ENCODE assay signal across 1 cellular context in genomic region chr1:236685205-236685916, GRCh38.
A peak's percentile ranks its signal among the peaks of the same experiment; 100 is the strongest.
TF ChIP-seq lines count a peak whose summit lies in the region.

No MANE protein-coding gene starts in this region.

TF ChIP-seq in HEK293, 187 proteins besides CTCF, POLR2A, EP300 and RAD21 (continued from another document and continues in another):
- TF ChIP-seq, protein P1, sequence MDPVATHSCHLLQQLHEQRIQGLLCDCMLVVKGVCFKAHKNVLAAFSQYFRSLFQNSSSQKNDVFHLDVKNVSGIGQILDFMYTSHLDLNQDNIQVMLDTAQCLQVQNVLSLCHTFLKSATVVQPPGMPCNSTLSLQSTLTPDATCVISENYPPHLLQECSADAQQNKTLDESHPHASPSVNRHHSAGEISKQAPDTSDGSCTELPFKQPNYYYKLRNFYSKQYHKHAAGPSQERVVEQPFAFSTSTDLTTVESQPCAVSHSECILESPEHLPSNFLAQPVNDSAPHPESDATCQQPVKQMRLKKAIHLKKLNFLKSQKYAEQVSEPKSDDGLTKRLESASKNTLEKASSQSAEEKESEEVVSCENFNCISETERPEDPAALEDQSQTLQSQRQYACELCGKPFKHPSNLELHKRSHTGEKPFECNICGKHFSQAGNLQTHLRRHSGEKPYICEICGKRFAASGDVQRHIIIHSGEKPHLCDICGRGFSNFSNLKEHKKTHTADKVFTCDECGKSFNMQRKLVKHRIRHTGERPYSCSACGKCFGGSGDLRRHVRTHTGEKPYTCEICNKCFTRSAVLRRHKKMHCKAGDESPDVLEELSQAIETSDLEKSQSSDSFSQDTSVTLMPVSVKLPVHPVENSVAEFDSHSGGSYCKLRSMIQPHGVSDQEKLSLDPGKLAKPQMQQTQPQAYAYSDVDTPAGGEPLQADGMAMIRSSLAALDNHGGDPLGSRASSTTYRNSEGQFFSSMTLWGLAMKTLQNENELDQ (tag by site-specific recombination; IDR thresholded peaks at IDR 0.05; ENCODE audit: low read depth), result no peak
- no peak for TF ChIP-seq ZNF768 (tag by site-specific recombination; IDR thresholded peaks at IDR 0.05)
- no peak for TF ChIP-seq KLF16 (tag by site-specific recombination; IDR thresholded peaks at IDR 0.05)
- no peak for TF ChIP-seq ZNF626 (tag by site-specific recombination; IDR thresholded peaks at IDR 0.05)
- no peak for TF ChIP-seq SCRT1 (tag by site-specific recombination; IDR thresholded peaks at IDR 0.05; ENCODE audit: borderline replicate concordance)
- no peak for TF ChIP-seq ZNF645 (tag by site-specific recombination; IDR thresholded peaks at IDR 0.05)
- TF ChIP-seq ZNF658 (tag by site-specific recombination; IDR thresholded peaks at IDR 0.05), result no peak
- no peak; the same call in 1 of the 2 replicates for TF ChIP-seq ZNF266 (tag by site-specific recombination; IDR thresholded peaks at IDR 0.05; ENCODE audit: low read depth)
- TF ChIP-seq ZNF48 (tag by site-specific recombination; IDR thresholded peaks at IDR 0.05), result no peak
- TF ChIP-seq ZNF843 (tag by site-specific recombination; IDR thresholded peaks at IDR 0.05), result no peak
- no peak; the same call in 1 of the 2 replicates for TF ChIP-seq ZFP69B (tag by site-specific recombination; IDR thresholded peaks at IDR 0.05)
- TF ChIP-seq ATF2 (tag by site-specific recombination; IDR thresholded peaks at IDR 0.05; ENCODE audit: low read depth), result no peak
- TF ChIP-seq ZNF610 (tag by site-specific recombination; IDR thresholded peaks at IDR 0.05; ENCODE audit: borderline replicate concordance), result no peak
- no peak for TF ChIP-seq ZNF391 (tag by site-specific recombination; IDR thresholded peaks at IDR 0.05; ENCODE audit: borderline replicate concordance, low read depth)
- no peak for TF ChIP-seq ZNF140 (tag by site-specific recombination; IDR thresholded peaks at IDR 0.05)
- TF ChIP-seq, protein P2, sequence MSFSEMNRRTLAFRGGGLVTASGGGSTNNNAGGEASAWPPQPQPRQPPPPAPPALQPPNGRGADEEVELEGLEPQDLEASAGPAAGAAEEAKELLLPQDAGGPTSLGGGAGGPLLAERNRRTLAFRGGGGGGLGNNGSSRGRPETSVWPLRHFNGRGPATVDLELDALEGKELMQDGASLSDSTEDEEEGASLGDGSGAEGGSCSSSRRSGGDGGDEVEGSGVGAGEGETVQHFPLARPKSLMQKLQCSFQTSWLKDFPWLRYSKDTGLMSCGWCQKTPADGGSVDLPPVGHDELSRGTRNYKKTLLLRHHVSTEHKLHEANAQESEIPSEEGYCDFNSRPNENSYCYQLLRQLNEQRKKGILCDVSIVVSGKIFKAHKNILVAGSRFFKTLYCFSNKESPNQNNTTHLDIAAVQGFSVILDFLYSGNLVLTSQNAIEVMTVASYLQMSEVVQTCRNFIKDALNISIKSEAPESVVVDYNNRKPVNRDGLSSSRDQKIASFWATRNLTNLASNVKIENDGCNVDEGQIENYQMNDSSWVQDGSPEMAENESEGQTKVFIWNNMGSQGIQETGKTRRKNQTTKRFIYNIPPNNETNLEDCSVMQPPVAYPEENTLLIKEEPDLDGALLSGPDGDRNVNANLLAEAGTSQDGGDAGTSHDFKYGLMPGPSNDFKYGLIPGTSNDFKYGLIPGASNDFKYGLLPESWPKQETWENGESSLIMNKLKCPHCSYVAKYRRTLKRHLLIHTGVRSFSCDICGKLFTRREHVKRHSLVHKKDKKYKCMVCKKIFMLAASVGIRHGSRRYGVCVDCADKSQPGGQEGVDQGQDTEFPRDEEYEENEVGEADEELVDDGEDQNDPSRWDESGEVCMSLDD (tag by site-specific recombination; IDR thresholded peaks at IDR 0.05), result no peak
- no peak for TF ChIP-seq OSR2 (tag by site-specific recombination; IDR thresholded peaks at IDR 0.05)
- no peak; the same call in 1 of the 2 replicates for TF ChIP-seq ZSCAN23 (tag by site-specific recombination; IDR thresholded peaks at IDR 0.05)
- TF ChIP-seq ZNF366 (tag by site-specific recombination; conservative IDR thresholded peaks at IDR 0.05), result peak; percentile 90
- TF ChIP-seq ZNF555 (tag by site-specific recombination; conservative IDR thresholded peaks at IDR 0.05), result no peak
- no peak for TF ChIP-seq ZBTB20 (tag by site-specific recombination; IDR thresholded peaks at IDR 0.05)
- no peak for TF ChIP-seq HOXD13 (CRISPR knock-in tag; IDR thresholded peaks at IDR 0.05; ENCODE audit: borderline replicate concordance)
- no peak for TF ChIP-seq ZNF654 (tag by site-specific recombination; IDR thresholded peaks at IDR 0.05; ENCODE audit: low read depth)
- TF ChIP-seq ZNF521 (tag by site-specific recombination; IDR thresholded peaks at IDR 0.05), result no peak
- no peak for TF ChIP-seq ZNF146 (tag by site-specific recombination; IDR thresholded peaks at IDR 0.05)
- TF ChIP-seq ZNF670 (tag by site-specific recombination; IDR thresholded peaks at IDR 0.05; ENCODE audit: low read depth), result no peak
- no peak for TF ChIP-seq ZNF114 (tag by site-specific recombination; IDR thresholded peaks at IDR 0.05)
- TF ChIP-seq, protein P3, sequence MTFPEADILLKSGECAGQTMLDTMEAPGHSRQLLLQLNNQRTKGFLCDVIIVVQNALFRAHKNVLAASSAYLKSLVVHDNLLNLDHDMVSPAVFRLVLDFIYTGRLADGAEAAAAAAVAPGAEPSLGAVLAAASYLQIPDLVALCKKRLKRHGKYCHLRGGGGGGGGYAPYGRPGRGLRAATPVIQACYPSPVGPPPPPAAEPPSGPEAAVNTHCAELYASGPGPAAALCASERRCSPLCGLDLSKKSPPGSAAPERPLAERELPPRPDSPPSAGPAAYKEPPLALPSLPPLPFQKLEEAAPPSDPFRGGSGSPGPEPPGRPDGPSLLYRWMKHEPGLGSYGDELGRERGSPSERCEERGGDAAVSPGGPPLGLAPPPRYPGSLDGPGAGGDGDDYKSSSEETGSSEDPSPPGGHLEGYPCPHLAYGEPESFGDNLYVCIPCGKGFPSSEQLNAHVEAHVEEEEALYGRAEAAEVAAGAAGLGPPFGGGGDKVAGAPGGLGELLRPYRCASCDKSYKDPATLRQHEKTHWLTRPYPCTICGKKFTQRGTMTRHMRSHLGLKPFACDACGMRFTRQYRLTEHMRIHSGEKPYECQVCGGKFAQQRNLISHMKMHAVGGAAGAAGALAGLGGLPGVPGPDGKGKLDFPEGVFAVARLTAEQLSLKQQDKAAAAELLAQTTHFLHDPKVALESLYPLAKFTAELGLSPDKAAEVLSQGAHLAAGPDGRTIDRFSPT (tag by site-specific recombination; IDR thresholded peaks at IDR 0.05), result no peak
- TF ChIP-seq, protein P4, sequence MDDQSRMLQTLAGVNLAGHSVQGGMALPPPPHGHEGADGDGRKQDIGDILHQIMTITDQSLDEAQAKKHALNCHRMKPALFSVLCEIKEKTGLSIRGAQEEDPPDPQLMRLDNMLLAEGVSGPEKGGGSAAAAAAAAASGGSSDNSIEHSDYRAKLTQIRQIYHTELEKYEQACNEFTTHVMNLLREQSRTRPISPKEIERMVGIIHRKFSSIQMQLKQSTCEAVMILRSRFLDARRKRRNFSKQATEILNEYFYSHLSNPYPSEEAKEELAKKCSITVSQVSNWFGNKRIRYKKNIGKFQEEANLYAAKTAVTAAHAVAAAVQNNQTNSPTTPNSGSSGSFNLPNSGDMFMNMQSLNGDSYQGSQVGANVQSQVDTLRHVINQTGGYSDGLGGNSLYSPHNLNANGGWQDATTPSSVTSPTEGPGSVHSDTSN (CRISPR knock-in tag; IDR thresholded peaks at IDR 0.05), result no peak
- no peak for TF ChIP-seq ZNF747 (tag by site-specific recombination; IDR thresholded peaks at IDR 0.05)
- no peak for TF ChIP-seq IKZF3 (tag by site-specific recombination; IDR thresholded peaks at IDR 0.05)
- TF ChIP-seq ZNF549 (tag by site-specific recombination; IDR thresholded peaks at IDR 0.05), result no peak
- TF ChIP-seq ZNF350 (tag by site-specific recombination; IDR thresholded peaks at IDR 0.05), result no peak
- TF ChIP-seq, protein P5, sequence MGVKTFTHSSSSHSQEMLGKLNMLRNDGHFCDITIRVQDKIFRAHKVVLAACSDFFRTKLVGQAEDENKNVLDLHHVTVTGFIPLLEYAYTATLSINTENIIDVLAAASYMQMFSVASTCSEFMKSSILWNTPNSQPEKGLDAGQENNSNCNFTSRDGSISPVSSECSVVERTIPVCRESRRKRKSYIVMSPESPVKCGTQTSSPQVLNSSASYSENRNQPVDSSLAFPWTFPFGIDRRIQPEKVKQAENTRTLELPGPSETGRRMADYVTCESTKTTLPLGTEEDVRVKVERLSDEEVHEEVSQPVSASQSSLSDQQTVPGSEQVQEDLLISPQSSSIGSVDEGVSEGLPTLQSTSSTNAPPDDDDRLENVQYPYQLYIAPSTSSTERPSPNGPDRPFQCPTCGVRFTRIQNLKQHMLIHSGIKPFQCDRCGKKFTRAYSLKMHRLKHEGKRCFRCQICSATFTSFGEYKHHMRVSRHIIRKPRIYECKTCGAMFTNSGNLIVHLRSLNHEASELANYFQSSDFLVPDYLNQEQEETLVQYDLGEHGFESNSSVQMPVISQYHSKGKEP (tag by site-specific recombination; IDR thresholded peaks at IDR 0.05), result no peak
- no peak for TF ChIP-seq ZNF544 (tag by site-specific recombination; IDR thresholded peaks at IDR 0.05)
- no peak; the same call in 1 of the 2 replicates for TF ChIP-seq ZNF548 (tag by site-specific recombination; IDR thresholded peaks at IDR 0.05)
- no peak for TF ChIP-seq ZIC2 (tag by site-specific recombination; IDR thresholded peaks at IDR 0.05)
- TF ChIP-seq, protein P6, sequence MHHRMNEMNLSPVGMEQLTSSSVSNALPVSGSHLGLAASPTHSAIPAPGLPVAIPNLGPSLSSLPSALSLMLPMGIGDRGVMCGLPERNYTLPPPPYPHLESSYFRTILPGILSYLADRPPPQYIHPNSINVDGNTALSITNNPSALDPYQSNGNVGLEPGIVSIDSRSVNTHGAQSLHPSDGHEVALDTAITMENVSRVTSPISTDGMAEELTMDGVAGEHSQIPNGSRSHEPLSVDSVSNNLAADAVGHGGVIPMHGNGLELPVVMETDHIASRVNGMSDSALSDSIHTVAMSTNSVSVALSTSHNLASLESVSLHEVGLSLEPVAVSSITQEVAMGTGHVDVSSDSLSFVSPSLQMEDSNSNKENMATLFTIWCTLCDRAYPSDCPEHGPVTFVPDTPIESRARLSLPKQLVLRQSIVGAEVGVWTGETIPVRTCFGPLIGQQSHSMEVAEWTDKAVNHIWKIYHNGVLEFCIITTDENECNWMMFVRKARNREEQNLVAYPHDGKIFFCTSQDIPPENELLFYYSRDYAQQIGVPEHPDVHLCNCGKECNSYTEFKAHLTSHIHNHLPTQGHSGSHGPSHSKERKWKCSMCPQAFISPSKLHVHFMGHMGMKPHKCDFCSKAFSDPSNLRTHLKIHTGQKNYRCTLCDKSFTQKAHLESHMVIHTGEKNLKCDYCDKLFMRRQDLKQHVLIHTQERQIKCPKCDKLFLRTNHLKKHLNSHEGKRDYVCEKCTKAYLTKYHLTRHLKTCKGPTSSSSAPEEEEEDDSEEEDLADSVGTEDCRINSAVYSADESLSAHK (tag by site-specific recombination; IDR thresholded peaks at IDR 0.05), result no peak
- TF ChIP-seq ZSCAN5A (tag by site-specific recombination; IDR thresholded peaks at IDR 0.05), result no peak
- TF ChIP-seq, protein P7, sequence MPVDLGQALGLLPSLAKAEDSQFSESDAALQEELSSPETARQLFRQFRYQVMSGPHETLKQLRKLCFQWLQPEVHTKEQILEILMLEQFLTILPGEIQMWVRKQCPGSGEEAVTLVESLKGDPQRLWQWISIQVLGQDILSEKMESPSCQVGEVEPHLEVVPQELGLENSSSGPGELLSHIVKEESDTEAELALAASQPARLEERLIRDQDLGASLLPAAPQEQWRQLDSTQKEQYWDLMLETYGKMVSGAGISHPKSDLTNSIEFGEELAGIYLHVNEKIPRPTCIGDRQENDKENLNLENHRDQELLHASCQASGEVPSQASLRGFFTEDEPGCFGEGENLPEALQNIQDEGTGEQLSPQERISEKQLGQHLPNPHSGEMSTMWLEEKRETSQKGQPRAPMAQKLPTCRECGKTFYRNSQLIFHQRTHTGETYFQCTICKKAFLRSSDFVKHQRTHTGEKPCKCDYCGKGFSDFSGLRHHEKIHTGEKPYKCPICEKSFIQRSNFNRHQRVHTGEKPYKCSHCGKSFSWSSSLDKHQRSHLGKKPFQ (tag by site-specific recombination; IDR thresholded peaks at IDR 0.05), result no peak
- no peak for TF ChIP-seq ZNF624 (tag by site-specific recombination; IDR thresholded peaks at IDR 0.05)
- TF ChIP-seq ZNF558 (tag by site-specific recombination; IDR thresholded peaks at IDR 0.05), result no peak
- no peak for TF ChIP-seq PRDM1 (tag by site-specific recombination; IDR thresholded peaks at IDR 0.05)
- TF ChIP-seq ZNF132 (tag by site-specific recombination; IDR thresholded peaks at IDR 0.05; ENCODE audit: borderline replicate concordance), result no peak
- TF ChIP-seq ZNF324 (tag by site-specific recombination; IDR thresholded peaks at IDR 0.05), result no peak
- no peak for TF ChIP-seq REPIN1 (tag by site-specific recombination; IDR thresholded peaks at IDR 0.05; ENCODE audit: low read depth)
- no peak; the same call in 1 of the 2 replicates for TF ChIP-seq ZNF488 (tag by site-specific recombination; IDR thresholded peaks at IDR 0.05)
